15 cellular contexts compared by ENCODE assay signal in the genomic region with DNA sequence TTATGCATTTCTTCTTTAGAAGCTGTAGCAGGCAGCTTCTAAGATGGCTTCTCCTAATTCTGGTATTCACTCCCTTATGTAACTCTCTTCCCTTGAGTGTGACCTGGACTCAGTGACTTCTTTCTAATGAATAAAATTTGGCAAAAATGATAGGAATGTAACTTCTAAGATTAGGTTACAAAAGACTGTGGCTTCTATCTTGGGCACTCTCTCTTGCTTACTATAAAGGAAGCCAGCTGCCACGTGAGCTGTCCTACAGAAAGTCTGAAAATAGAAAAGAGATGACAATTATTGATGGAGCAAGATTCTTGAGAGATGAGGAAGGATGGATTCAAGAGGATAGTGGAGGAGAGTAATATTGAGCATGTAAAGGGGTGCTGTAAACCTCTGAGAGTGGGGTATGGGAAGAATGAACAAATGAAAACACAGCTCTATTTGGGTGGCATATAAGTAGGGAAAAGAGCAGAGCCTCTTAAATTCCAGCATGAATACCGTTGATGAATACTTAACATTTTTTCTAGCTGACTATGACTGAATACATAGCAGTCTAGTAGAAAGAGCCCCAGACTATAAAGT. TPM values are rescaled to one million over a fixed set of nuclear protein-coding genes. Genes with fewer than 3 reads are reported as not detected.
DNase-seq lines count a peak whose midpoint lies in the region; ATAC-seq and TF ChIP-seq lines count a peak whose summit lies in the region.
"Had no signal": no experiment of that assay in that cellular context is flagged by ENCODE, and none has a peak within 500 bp of the region (broad histone marks: within the 10 kb centered on the region; RNA-seq: fewer than 3 reads in every experiment).

No MANE protein-coding gene starts in this region.

- no peak for ATAC-seq in GM19324 (IDR thresholded peaks at IDR 0.05; ENCODE audit: low FRiP score, unreplicated experiment)
- no peak for ATAC-seq in body of pancreas
- ATAC-seq: left colon had no signal

- TF ChIP-seq CTCF in AG09309 (IDR thresholded peaks at IDR 0.05; ENCODE audit: control insufficient read depth, insufficient read depth, low read depth, low read length, missing control alignments) = no peak
- no peak for TF ChIP-seq CTCF in coronary artery (IDR thresholded peaks at IDR 0.05)
- no peak for TF ChIP-seq CTCF in body of pancreas (IDR thresholded peaks at IDR 0.05)

- 56 to 67% methylated on average over 1 of the region's 2 CpGs for WGBS in mesodermal cell (ENCODE audit: insufficient coverage in 2 of 2), 2 experiments
- WGBS in body of pancreas, 2 donors = 66 to 78% methylated on average over 2 of the region's 2 CpGs

- DNase-seq in AG09309 (ENCODE audit: low read depth) = peak; percentile 65
- DNase-seq in coronary artery (ENCODE audit: low spot score) = no peak
- no peak for DNase-seq in head of caudate nucleus
- no peak for DNase-seq in body of pancreas
- no peak for DNase-seq in middle frontal gyrus (ENCODE audit: extremely low spot score, low spot score)
- DNase-seq: activated T-cell treated with anti-CD3 and anti-CD28 coated beads for 4 hours; CD8-positive, alpha-beta memory T cell; left colon; NCI-H2171 treated with DMSO at 0.1 percent for 48 hours; stomach; T-helper 1 cell had no signal

- H3K27ac ChIP-seq in coronary artery (peak overlapping the region in 1 of 2 donors; percentile 61), mesodermal cell (ENCODE audit: low read depth, low read length, severe bottlenecking) (peak overlapping the region; percentile 97), body of pancreas (no peak overlapping the region)
- H3K27ac ChIP-seq: skin epidermis had no signal

- TF ChIP-seq EP300 in Ishikawa (IDR thresholded peaks at IDR 0.05; ENCODE audit: borderline replicate concordance) = no peak

- H3K4me1 ChIP-seq in mesodermal cell (ENCODE audit: control insufficient read depth, insufficient read depth, low read length, poor library complexity, severe bottlenecking) = peaks cover 16% of the 10 kb centered on the region
- peaks cover 24% of the 10 kb centered on the region for H3K4me1 ChIP-seq in body of pancreas

- intact Hi-C loops in head of caudate nucleus (cut with DNase I) = loop anchor here (10.0 kb wide), 1 partner anchor 402 kb away; the partner anchor contains the start of gene APOBEC4
- intact Hi-C loops in body of pancreas (cut with DNase I) = no loop called here

- peaks cover 29% of the 10 kb centered on the region for H3K36me3 ChIP-seq in mesodermal cell (ENCODE audit: control insufficient read depth, insufficient read depth, low read length)
- no peaks in the 10 kb centered on the region for H3K36me3 ChIP-seq in body of pancreas (replicated peaks in 1 of 2; ENCODE audit: insufficient read depth in 1 of 2, low read depth in 2 of 2)

- no peak for TF ChIP-seq RAD21 in Ishikawa (IDR thresholded peaks at IDR 0.05; ENCODE audit: low read depth)

- TF ChIP-seq POLR2A in body of pancreas (IDR thresholded peaks at IDR 0.05) = no peak

- no peak overlapping the region for H3K4me3 ChIP-seq in AG09309 (ENCODE audit: control insufficient read depth, low read depth, low read length)
- H3K4me3 ChIP-seq in coronary artery = peak overlapping the region; percentile 33
- H3K4me3 ChIP-seq in mesodermal cell (ENCODE audit: extremely low read depth, insufficient read depth, low read length, poor library complexity, severe bottlenecking) = no peak overlapping the region
- H3K4me3 ChIP-seq in body of pancreas = no peak overlapping the region
- H3K4me3 ChIP-seq: skin epidermis, stomach had no signal

- peaks cover 13% of the 10 kb centered on the region for H3K9me3 ChIP-seq in mesodermal cell (ENCODE audit: control insufficient read depth, low read length)
- no peaks in the 10 kb centered on the region for H3K9me3 ChIP-seq in body of pancreas
- H3K9me3 ChIP-seq: stomach had no signal

- no peaks in the 10 kb centered on the region for H3K27me3 ChIP-seq in body of pancreas
- H3K27me3 ChIP-seq: stomach had no signal

TF ChIP-seq in Ishikawa, 13 proteins besides CTCF, POLR2A, EP300 and RAD21:
- TF ChIP-seq EGR1 (IDR thresholded peaks at IDR 0.05) (no peak), YY1 (IDR thresholded peaks at IDR 0.05; ENCODE audit: low read depth) (0 out of 2 replicates have a peak, but pooled peaks have one; percentile 23), TEAD4 (IDR thresholded peaks at IDR 0.05) (peak; percentile 75), ZBTB7A (IDR thresholded peaks at IDR 0.05; ENCODE audit: low read depth) (no peak), MAX (IDR thresholded peaks at IDR 0.05) (peak; percentile 26; the same call in 1 of the 2 replicates), USF1 (IDR thresholded peaks at IDR 0.05) (peak; percentile 27; the same call in 1 of the 2 replicates), CEBPB (IDR thresholded peaks at IDR 0.05) (no peak), FOXM1 (IDR thresholded peaks at IDR 0.05; ENCODE audit: borderline replicate concordance, low read depth) (no peak), TAF1 (IDR thresholded peaks at IDR 0.05; ENCODE audit: low read depth) (no peak), CREB1 (IDR thresholded peaks at IDR 0.05; ENCODE audit: low read depth) (no peak)

RNA-seq across cellular contexts. Expression of gene TSEN15, which starts 5.5 kb away (rescaled TPM):
- polyA plus RNA-seq in mesodermal cell (2013, experiment 1 of 2) = 44.9 TPM
- polyA plus RNA-seq in mesodermal cell (2013, experiment 2 of 2) = 57.5 TPM
- 10 to 100 TPM; 17.1 to 23.1 TPM for total RNA-seq in body of pancreas

RNA-seq across cellular contexts. Expression of gene COLGALT2, which starts 19.5 kb away (rescaled TPM):
- 5.8 TPM for polyA plus RNA-seq in mesodermal cell (2013, experiment 1 of 2)
- 4.7 TPM for polyA plus RNA-seq in mesodermal cell (2013, experiment 2 of 2)
- total RNA-seq in body of pancreas = 1 to 10 TPM; 2.3 to 6.9 TPM
